Comparison of ENCODE assay signal across 1 cellular context in genomic region chr14:25042362-25043299, GRCh38.
A peak's percentile ranks its signal among the peaks of the same experiment; 100 is the strongest.
TF ChIP-seq lines count a peak whose summit lies in the region.

No MANE protein-coding gene starts in this region.

TF ChIP-seq in HepG2, 621 proteins besides CTCF, POLR2A, EP300 and RAD21 (continued from another document and continues in another):
- TF ChIP-seq SNRNP70 (IDR thresholded peaks at IDR 0.05; ENCODE audit: low read depth, low read length) (no peak), ELF4 (CRISPR knock-in tag; IDR thresholded peaks at IDR 0.05; ENCODE audit: borderline replicate concordance) (no peak), PRMT3 (CRISPR knock-in tag; IDR thresholded peaks at IDR 0.05; ENCODE audit: borderline replicate concordance, low read depth) (no peak), MTF1 (CRISPR knock-in tag; IDR thresholded peaks at IDR 0.05) (no peak), DMAP1 (CRISPR knock-in tag; IDR thresholded peaks at IDR 0.05) (no peak), NCOA1 (CRISPR knock-in tag; IDR thresholded peaks at IDR 0.05) (no peak), AFF4 (CRISPR knock-in tag; IDR thresholded peaks at IDR 0.05) (no peak), ZNF124 (CRISPR knock-in tag; IDR thresholded peaks at IDR 0.05) (no peak), SRSF1 (optimal IDR thresholded peaks at IDR 0.05; ENCODE audit: low read depth, low read length) (no peak), ATF4 (CRISPR knock-in tag; IDR thresholded peaks at IDR 0.05) (no peak), PBX2 (CRISPR knock-in tag; IDR thresholded peaks at IDR 0.05) (no peak), NR2F2 (IDR thresholded peaks at IDR 0.05; ENCODE audit: borderline replicate concordance, low read depth) (no peak), ATF7-NPFF (CRISPR knock-in tag; IDR thresholded peaks at IDR 0.05; ENCODE audit: low read depth) (no peak), ZBTB26 (CRISPR knock-in tag; IDR thresholded peaks at IDR 0.05; ENCODE audit: borderline replicate concordance) (peak; percentile 89), ZNF609 (CRISPR knock-in tag; IDR thresholded peaks at IDR 0.05; ENCODE audit: borderline replicate concordance) (no peak), MTA3 (CRISPR knock-in tag; IDR thresholded peaks at IDR 0.05) (no peak), KDM4B (CRISPR knock-in tag; IDR thresholded peaks at IDR 0.05) (no peak; the same call in 1 of the 2 replicates), ELK4 (CRISPR knock-in tag; IDR thresholded peaks at IDR 0.05; ENCODE audit: borderline replicate concordance) (no peak), TFDP2 (CRISPR knock-in tag; IDR thresholded peaks at IDR 0.05) (no peak), CEBPG (CRISPR knock-in tag; IDR thresholded peaks at IDR 0.05) (peak; percentile 32; the same call in 1 of the 2 replicates), SCMH1 (CRISPR knock-in tag; IDR thresholded peaks at IDR 0.05; ENCODE audit: borderline replicate concordance) (no peak), SOX13 (IDR thresholded peaks at IDR 0.05) (no peak), SOX13 (CRISPR knock-in tag; conservative IDR thresholded peaks at IDR 0.05 in 1 of 2, IDR thresholded peaks at IDR 0.05 in 1 of 2) (no peak; a peak in 1 of 4 replicates), HOMEZ (CRISPR knock-in tag; IDR thresholded peaks at IDR 0.05; ENCODE audit: low read depth) (0 out of 2 replicates have a peak, but pooled peaks have one; percentile 31), NR1H2 (CRISPR knock-in tag; IDR thresholded peaks at IDR 0.05; ENCODE audit: borderline replicate concordance, low read depth) (no peak), BCLAF1 (IDR thresholded peaks at IDR 0.05) (no peak), FOXO4 (CRISPR knock-in tag; conservative IDR thresholded peaks at IDR 0.05) (no peak), ZNF879 (CRISPR knock-in tag; IDR thresholded peaks at IDR 0.05) (no peak), ZNF546 (CRISPR knock-in tag; conservative IDR thresholded peaks at IDR 0.05) (no peak), ZUFSP (CRISPR knock-in tag; IDR thresholded peaks at IDR 0.05; ENCODE audit: borderline replicate concordance) (no peak), HNF4G (IDR thresholded peaks at IDR 0.05; ENCODE audit: borderline replicate concordance, low read depth, low read length) (no peak), HNF4G (CRISPR knock-in tag; IDR thresholded peaks at IDR 0.05; ENCODE audit: borderline replicate concordance, low read depth) (no peak)
